1 cellular context compared by ENCODE assay signal in genomic region chr1:168636200-168636599, GRCh38.
TF ChIP-seq lines count a peak whose summit lies in the region.

No MANE protein-coding gene starts in this region.

TF ChIP-seq in HCT116, 20 proteins besides CTCF, POLR2A, EP300 and RAD21 (continued from another document):
- TF ChIP-seq EZH2phosphoT487 (IDR thresholded peaks at IDR 0.05; ENCODE audit: borderline replicate concordance), result no peak
- TF ChIP-seq, protein P1, sequence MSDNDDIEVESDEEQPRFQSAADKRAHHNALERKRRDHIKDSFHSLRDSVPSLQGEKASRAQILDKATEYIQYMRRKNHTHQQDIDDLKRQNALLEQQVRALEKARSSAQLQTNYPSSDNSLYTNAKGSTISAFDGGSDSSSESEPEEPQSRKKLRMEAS (IDR thresholded peaks at IDR 0.05), result no peak
- no peak for TF ChIP-seq EZH2 (IDR thresholded peaks at IDR 0.05)
- TF ChIP-seq YY1 (IDR thresholded peaks at IDR 0.05; ENCODE audit: extremely low read depth, insufficient replicate concordance, low read depth, low read length), result no peak
- no peak for TF ChIP-seq TCF7L2 (IDR thresholded peaks at IDR 0.05; ENCODE audit: borderline replicate concordance, extremely low read depth, insufficient read depth, insufficient read length)
- no peak for TF ChIP-seq ZBTB33 (IDR thresholded peaks at IDR 0.05; ENCODE audit: extremely low read depth, insufficient replicate concordance, low read length)
- no peak for TF ChIP-seq POLR2AphosphoS5 (IDR thresholded peaks at IDR 0.05; ENCODE audit: low read depth, low read length)
- no peak for TF ChIP-seq EGR1 (IDR thresholded peaks at IDR 0.05; ENCODE audit: low read depth)
- no peak for TF ChIP-seq ZNF274 (IDR thresholded peaks at IDR 0.05; ENCODE audit: low read depth, low read length)
